1 cellular context compared by ENCODE assay signal in the genomic region with DNA sequence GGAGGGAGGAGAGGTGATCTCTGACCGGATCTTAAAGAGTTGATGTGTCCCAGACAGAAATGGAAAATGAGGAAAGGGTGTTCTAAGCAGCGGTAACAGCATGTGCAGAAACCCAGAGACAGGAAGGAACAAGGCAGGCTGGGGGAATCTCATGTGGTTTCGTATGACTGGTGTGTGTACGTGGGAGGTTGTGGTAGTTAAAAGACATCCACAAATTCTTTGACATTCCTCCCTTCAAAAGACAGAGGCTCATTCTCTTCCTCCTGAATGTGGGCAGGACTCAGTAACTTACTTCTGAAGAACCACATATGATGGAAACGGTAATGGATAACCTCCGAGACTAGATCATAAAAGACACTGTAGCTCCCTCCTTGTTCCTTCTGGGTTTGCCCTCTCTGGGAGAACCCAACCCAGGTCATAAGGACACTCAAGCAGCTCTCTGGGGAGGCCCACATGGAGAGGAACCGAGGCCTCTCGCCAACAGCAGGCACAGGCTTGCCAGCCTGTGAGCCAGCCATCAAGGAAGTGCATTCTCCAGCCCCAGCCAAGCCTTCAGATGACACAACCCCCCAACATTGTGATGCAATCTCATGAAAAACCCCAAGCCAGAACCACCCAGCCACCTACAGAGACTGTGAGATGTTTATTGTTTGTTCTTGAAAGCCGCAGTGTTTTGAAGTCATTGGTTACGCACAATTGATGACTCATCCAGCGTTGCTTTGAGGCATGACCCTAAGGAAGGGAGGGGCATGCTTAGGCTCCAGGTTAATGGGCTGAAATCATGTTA.
TF ChIP-seq lines count a peak whose summit lies in the region.

No MANE protein-coding gene starts in this region.

TF ChIP-seq in HEK293, 187 proteins besides CTCF, POLR2A, EP300 and RAD21 (continued from another document and continues in another):
- TF ChIP-seq PATZ1 (tag by site-specific recombination; IDR thresholded peaks at IDR 0.05) = peak; percentile 87
- no peak for TF ChIP-seq ZNF423 (tag by site-specific recombination; IDR thresholded peaks at IDR 0.05)
- no peak for TF ChIP-seq ZNF221 (tag by site-specific recombination; IDR thresholded peaks at IDR 0.05; ENCODE audit: borderline replicate concordance)
- TF ChIP-seq, protein P1, sequence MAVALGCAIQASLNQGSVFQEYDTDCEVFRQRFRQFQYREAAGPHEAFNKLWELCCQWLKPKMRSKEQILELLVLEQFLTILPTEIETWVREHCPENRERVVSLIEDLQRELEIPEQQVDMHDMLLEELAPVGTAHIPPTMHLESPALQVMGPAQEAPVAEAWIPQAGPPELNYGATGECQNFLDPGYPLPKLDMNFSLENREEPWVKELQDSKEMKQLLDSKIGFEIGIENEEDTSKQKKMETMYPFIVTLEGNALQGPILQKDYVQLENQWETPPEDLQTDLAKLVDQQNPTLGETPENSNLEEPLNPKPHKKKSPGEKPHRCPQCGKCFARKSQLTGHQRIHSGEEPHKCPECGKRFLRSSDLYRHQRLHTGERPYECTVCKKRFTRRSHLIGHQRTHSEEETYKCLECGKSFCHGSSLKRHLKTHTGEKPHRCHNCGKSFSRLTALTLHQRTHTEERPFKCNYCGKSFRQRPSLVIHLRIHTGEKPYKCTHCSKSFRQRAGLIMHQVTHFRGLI (tag by site-specific recombination; IDR thresholded peaks at IDR 0.05) = no peak
- no peak for TF ChIP-seq ZBTB1 (tag by site-specific recombination; IDR thresholded peaks at IDR 0.05)
- TF ChIP-seq, protein P2, sequence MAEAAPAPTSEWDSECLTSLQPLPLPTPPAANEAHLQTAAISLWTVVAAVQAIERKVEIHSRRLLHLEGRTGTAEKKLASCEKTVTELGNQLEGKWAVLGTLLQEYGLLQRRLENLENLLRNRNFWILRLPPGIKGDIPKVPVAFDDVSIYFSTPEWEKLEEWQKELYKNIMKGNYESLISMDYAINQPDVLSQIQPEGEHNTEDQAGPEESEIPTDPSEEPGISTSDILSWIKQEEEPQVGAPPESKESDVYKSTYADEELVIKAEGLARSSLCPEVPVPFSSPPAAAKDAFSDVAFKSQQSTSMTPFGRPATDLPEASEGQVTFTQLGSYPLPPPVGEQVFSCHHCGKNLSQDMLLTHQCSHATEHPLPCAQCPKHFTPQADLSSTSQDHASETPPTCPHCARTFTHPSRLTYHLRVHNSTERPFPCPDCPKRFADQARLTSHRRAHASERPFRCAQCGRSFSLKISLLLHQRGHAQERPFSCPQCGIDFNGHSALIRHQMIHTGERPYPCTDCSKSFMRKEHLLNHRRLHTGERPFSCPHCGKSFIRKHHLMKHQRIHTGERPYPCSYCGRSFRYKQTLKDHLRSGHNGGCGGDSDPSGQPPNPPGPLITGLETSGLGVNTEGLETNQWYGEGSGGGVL (tag by site-specific recombination; IDR thresholded peaks at IDR 0.05) = peak; percentile 76
- TF ChIP-seq ZNF670 (tag by site-specific recombination; IDR thresholded peaks at IDR 0.05; ENCODE audit: low read depth) = no peak
- peak; percentile 57; the same call in 1 of the 2 replicates for TF ChIP-seq ZFP69B (tag by site-specific recombination; IDR thresholded peaks at IDR 0.05)
- no peak for TF ChIP-seq ZNF394 (tag by site-specific recombination; IDR thresholded peaks at IDR 0.05; ENCODE audit: borderline replicate concordance)
- no peak for TF ChIP-seq RBAK (tag by site-specific recombination; IDR thresholded peaks at IDR 0.05)
- TF ChIP-seq, protein P3, sequence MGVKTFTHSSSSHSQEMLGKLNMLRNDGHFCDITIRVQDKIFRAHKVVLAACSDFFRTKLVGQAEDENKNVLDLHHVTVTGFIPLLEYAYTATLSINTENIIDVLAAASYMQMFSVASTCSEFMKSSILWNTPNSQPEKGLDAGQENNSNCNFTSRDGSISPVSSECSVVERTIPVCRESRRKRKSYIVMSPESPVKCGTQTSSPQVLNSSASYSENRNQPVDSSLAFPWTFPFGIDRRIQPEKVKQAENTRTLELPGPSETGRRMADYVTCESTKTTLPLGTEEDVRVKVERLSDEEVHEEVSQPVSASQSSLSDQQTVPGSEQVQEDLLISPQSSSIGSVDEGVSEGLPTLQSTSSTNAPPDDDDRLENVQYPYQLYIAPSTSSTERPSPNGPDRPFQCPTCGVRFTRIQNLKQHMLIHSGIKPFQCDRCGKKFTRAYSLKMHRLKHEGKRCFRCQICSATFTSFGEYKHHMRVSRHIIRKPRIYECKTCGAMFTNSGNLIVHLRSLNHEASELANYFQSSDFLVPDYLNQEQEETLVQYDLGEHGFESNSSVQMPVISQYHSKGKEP (tag by site-specific recombination; IDR thresholded peaks at IDR 0.05) = no peak; the same call in 1 of the 2 replicates
- TF ChIP-seq ZNF26 (tag by site-specific recombination; IDR thresholded peaks at IDR 0.05) = peak; percentile 38; the same call in 1 of the 2 replicates
- TF ChIP-seq ZNF114 (tag by site-specific recombination; IDR thresholded peaks at IDR 0.05) = no peak
- TF ChIP-seq PRDM10 (tag by site-specific recombination; IDR thresholded peaks at IDR 0.05) = peak; percentile 37
- TF ChIP-seq ZNF558 (tag by site-specific recombination; IDR thresholded peaks at IDR 0.05) = peak; percentile 51; the same call in 1 of the 2 replicates
- TF ChIP-seq ZBTB48 (tag by site-specific recombination; IDR thresholded peaks at IDR 0.05) = no peak
- TF ChIP-seq KLF9 (tag by site-specific recombination; IDR thresholded peaks at IDR 0.05; ENCODE audit: low read depth) = no peak
- TF ChIP-seq ZXDB (tag by site-specific recombination; IDR thresholded peaks at IDR 0.05) = no peak
- TF ChIP-seq ZNF350 (tag by site-specific recombination; IDR thresholded peaks at IDR 0.05) = peak; percentile 66; the same call in 1 of the 2 replicates
- TF ChIP-seq ZBTB21 (tag by site-specific recombination; IDR thresholded peaks at IDR 0.05) = peak; percentile 94
- no peak for TF ChIP-seq KLF7 (tag by site-specific recombination; IDR thresholded peaks at IDR 0.05; ENCODE audit: borderline replicate concordance)
- TF ChIP-seq TRIM28 (IDR thresholded peaks at IDR 0.05; ENCODE audit: borderline replicate concordance, low read length) = no peak; the same call in 1 of the 2 replicates
- no peak for TF ChIP-seq ZBTB11 (tag by site-specific recombination; conservative IDR thresholded peaks at IDR 0.05; ENCODE audit: low read depth)
- TF ChIP-seq GLIS1 (tag by site-specific recombination; IDR thresholded peaks at IDR 0.05) = peak; percentile 52
- TF ChIP-seq MZF1 (tag by site-specific recombination; IDR thresholded peaks at IDR 0.05; ENCODE audit: borderline replicate concordance) = no peak
- no peak for TF ChIP-seq ZSCAN30 (tag by site-specific recombination; IDR thresholded peaks at IDR 0.05)
- TF ChIP-seq ZNF521 (tag by site-specific recombination; IDR thresholded peaks at IDR 0.05) = no peak
- no peak for TF ChIP-seq HOXD13 (CRISPR knock-in tag; IDR thresholded peaks at IDR 0.05; ENCODE audit: borderline replicate concordance)
- TF ChIP-seq ZNF138 (tag by site-specific recombination; IDR thresholded peaks at IDR 0.05; ENCODE audit: borderline replicate concordance) = no peak
- no peak for TF ChIP-seq ZNF214 (tag by site-specific recombination; IDR thresholded peaks at IDR 0.05; ENCODE audit: borderline replicate concordance)
- TF ChIP-seq, protein P4, sequence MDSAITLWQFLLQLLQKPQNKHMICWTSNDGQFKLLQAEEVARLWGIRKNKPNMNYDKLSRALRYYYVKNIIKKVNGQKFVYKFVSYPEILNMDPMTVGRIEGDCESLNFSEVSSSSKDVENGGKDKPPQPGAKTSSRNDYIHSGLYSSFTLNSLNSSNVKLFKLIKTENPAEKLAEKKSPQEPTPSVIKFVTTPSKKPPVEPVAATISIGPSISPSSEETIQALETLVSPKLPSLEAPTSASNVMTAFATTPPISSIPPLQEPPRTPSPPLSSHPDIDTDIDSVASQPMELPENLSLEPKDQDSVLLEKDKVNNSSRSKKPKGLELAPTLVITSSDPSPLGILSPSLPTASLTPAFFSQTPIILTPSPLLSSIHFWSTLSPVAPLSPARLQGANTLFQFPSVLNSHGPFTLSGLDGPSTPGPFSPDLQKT (IDR thresholded peaks at IDR 0.05; ENCODE audit: borderline replicate concordance, low read depth, low read length) = no peak
- TF ChIP-seq ZNF830 (tag by site-specific recombination; IDR thresholded peaks at IDR 0.05; ENCODE audit: low read depth) = no peak
- no peak for TF ChIP-seq ZNF621 (tag by site-specific recombination; IDR thresholded peaks at IDR 0.05)
- no peak for TF ChIP-seq ZFP41 (tag by site-specific recombination; IDR thresholded peaks at IDR 0.05; ENCODE audit: borderline replicate concordance)
